11 cellular contexts compared by ENCODE assay signal in genomic region chr6:166466178-166467122, GRCh38.
A peak's percentile ranks its signal among the peaks of the same experiment; 100 is the strongest.
DNase-seq lines count a peak whose midpoint lies in the region; ATAC-seq and TF ChIP-seq lines count a peak whose summit lies in the region.
"Had no signal": no experiment of that assay in that cellular context is flagged by ENCODE, and none has a peak within 500 bp of the region (broad histone marks: within the 10 kb centered on the region; RNA-seq: fewer than 3 reads in every experiment).

No MANE protein-coding gene starts in this region.

- no peaks in the 10 kb centered on the region for H3K27me3 Mint-ChIP-seq in activated CD4-positive, alpha-beta memory T cell treated with anti-CD3 and anti-CD28 coated beads, Interleukin-2, amount 10 ng/mL, durations not matched to agents 7 days and 5 days

- H3K36me3 Mint-ChIP-seq in activated CD4-positive, alpha-beta memory T cell treated with anti-CD3 and anti-CD28 coated beads, Interleukin-2, amount 10 ng/mL, durations not matched to agents 7 days and 5 days (ENCODE audit: low read depth): no peaks in the 10 kb centered on the region

- no peaks in the 10 kb centered on the region for H3K27me3 ChIP-seq in dorsolateral prefrontal cortex

- no peak overlapping the region for H3K4me3 Mint-ChIP-seq in activated CD4-positive, alpha-beta memory T cell treated with anti-CD3 and anti-CD28 coated beads, Interleukin-2, amount 10 ng/mL, durations not matched to agents 7 days and 5 days

- peak overlapping the region in 47 of 59 donors; percentile 7 to 84 (median 62) for H3K27ac ChIP-seq in dorsolateral prefrontal cortex

- no peaks in the 10 kb centered on the region for H3K9me3 ChIP-seq in mucosa of descending colon

- no peak overlapping the region for H3K27ac Mint-ChIP-seq in activated CD4-positive, alpha-beta memory T cell treated with anti-CD3 and anti-CD28 coated beads, Interleukin-2, amount 10 ng/mL, durations not matched to agents 7 days and 5 days

- POLR2A ChIA-PET in activated CD4-positive, alpha-beta memory T cell treated with anti-CD3 and anti-CD28 coated beads, Interleukin-2, amount 10 ng/mL, durations not matched to agents 7 days and 5 days (lab: Charles Lee): no interaction called here

- no peaks in the 10 kb centered on the region for H3K9me3 Mint-ChIP-seq in activated CD4-positive, alpha-beta memory T cell treated with anti-CD3 and anti-CD28 coated beads, Interleukin-2, amount 10 ng/mL, durations not matched to agents 7 days and 5 days

- CTCF ChIA-PET in activated CD4-positive, alpha-beta memory T cell treated with anti-CD3 and anti-CD28 coated beads, Interleukin-2, amount 10 ng/mL, durations not matched to agents 7 days and 5 days (lab: Charles Lee): no interaction called here

- no peaks in the 10 kb centered on the region for H3K36me3 ChIP-seq in mucosa of descending colon (ENCODE audit: low read depth)

- no peaks in the 10 kb centered on the region for H3K4me1 Mint-ChIP-seq in activated CD4-positive, alpha-beta memory T cell treated with anti-CD3 and anti-CD28 coated beads, Interleukin-2, amount 10 ng/mL, durations not matched to agents 7 days and 5 days

- H3K4me3 ChIP-seq in dorsolateral prefrontal cortex (peak overlapping the region in 1 of 59 donors; percentile 16), mucosa of descending colon (no peak overlapping the region)

- TF ChIP-seq CTCF in dorsolateral prefrontal cortex (IDR thresholded peaks at IDR 0.05 in 54 of 56, conservative IDR thresholded peaks at IDR 0.05 in 2 of 56; ENCODE audit: low read depth in 1 of 56, partially characterized antibody in 56 of 56) (no peak), mucosa of descending colon (IDR thresholded peaks at IDR 0.05) (no peak)

- intact Hi-C loops in dorsolateral prefrontal cortex (cut with DNase I) (no loop called here), mucosa of descending colon (cut with DNase I, micrococcal nuclease) (no loop called here)

- no peaks in the 10 kb centered on the region for H3K4me1 ChIP-seq in mucosa of descending colon (ENCODE audit: low read depth)

- ATAC-seq in mucosa of descending colon: peak; percentile 36

- peak; percentile 84 for DNase-seq in AG08395 (ENCODE audit: low spot score)
- peak; percentile 82 for DNase-seq in HT1080 (ENCODE audit: low read depth)
- DNase-seq in dorsolateral prefrontal cortex: peak in 1 of 10 donors; percentile 20
- no peak for DNase-seq in mucosa of descending colon
- DNase-seq in NCI-H524 treated with DMSO at 0.1 percent for 48 hours (lab: John Stamatoyannopoulos, UW): no peak
- DNase-seq in activated CD4-positive, alpha-beta memory T cell treated with anti-CD3 and anti-CD28 coated beads, Interleukin-2, amount 10 ng/mL, durations not matched to agents 7 days and 5 days: no peak
- no peak for DNase-seq in nucleus accumbens (lab: John Stamatoyannopoulos, UW)
- no peak for DNase-seq in NCI-H2227 treated with DMSO at 0.1 percent for 48 hours (lab: John Stamatoyannopoulos, UW)
- DNase-seq: activated gamma-delta T cell; KBM-7; stimulated activated CD4-positive, alpha-beta T cell treated with anti-CD3 and anti-CD28 coated beads, Interleukin-12 subunit alpha, Interleukin-12 subunit beta, amount 100 ng/mL, for 4 hours had no signal

Comparison
In these comparisons a context has a peak if more than half of its experiments do, and no peak if none do; other contexts are left out.
1. DNase-seq: peak in AG08395 (single experiment) and HT1080 (single experiment); none in mucosa of descending colon (0 of 3), NCI-H524 treated with DMSO at 0.1 percent for 48 hours (single experiment), activated CD4-positive, alpha-beta memory T cell treated with anti-CD3 and anti-CD28 coated beads, Interleukin-2, amount 10 ng/mL, durations not matched to agents 7 days and 5 days (single experiment), nucleus accumbens (0 of 56) and NCI-H2227 treated with DMSO at 0.1 percent for 48 hours (single experiment).